ENCODE assay signal across 19 cellular contexts in the genomic region with DNA sequence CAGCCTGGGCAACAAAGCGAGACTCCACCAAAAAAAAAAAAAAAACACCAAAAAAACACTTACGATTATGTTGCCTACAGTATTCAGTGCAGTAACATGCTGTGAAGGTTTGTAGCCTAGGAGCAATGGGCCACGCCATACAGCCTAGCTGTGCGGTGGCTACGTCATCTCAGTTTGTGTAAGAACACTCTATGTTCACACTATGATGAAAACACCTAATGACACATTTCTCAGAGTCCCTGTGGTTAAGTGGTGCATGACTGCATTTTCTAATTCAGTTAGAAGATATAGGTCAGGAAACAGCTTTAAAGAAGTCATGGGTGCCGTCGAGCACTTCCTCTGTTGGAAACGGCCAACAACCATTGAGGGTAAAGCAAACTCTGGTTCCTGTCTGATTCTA.
DNase-seq lines count a peak whose midpoint lies in the region; ATAC-seq and TF ChIP-seq lines count a peak whose summit lies in the region.
"Had no signal": no experiment of that assay in that cellular context is flagged by ENCODE, and none has a peak within 500 bp of the region (broad histone marks: within the 10 kb centered on the region; RNA-seq: fewer than 3 reads in every experiment).

No MANE protein-coding gene starts in this region.

- intact Hi-C loops in activated CD4-positive, alpha-beta T cell treated with anti-CD3 and anti-CD28 coated beads for 36 hours (cut with DNase I, micrococcal nuclease): loop anchor here in 1 of 2 experiments (2.0 kb wide), 1 partner anchor 200 kb away; the partner anchor contains the start of gene FADD
- intact Hi-C loops in IMR-90 (cut with micrococcal nuclease): no loop called here

- POLR2A ChIA-PET in activated CD4-positive, alpha-beta T cell treated with anti-CD3 and anti-CD28 coated beads for 36 hours (lab: Charles Lee): no interaction called here
- POLR2A ChIA-PET in IMR-90 (lab: Charles Lee; ENCODE audit: unreplicated experiment): no interaction called here

- WGBS in IMR-90 (ENCODE audit: extremely low coverage in 2 of 2, insufficient read length in 1 of 2), 2 experiments: no CpG with 5 or more reads among the region's 8 CpGs

- H3K23ac ChIP-seq in IMR-90 (ENCODE audit: low read depth, low read length): 0 out of 2 replicates have a peak overlapping the region, but pooled peaks have one; percentile 11

- no peaks in the 10 kb centered on the region for H4K20me1 ChIP-seq in IMR-90 (ENCODE audit: insufficient read depth, low read length)

- H2AFZ ChIP-seq in IMR-90 (replicated peaks; ENCODE audit: low read length, poor library complexity): no peak overlapping the region
- H2AFZ ChIP-seq: GM23338 had no signal

- CTCF ChIA-PET in activated CD4-positive, alpha-beta T cell treated with anti-CD3 and anti-CD28 coated beads for 36 hours (lab: Charles Lee): no interaction called here
- CTCF ChIA-PET in IMR-90 (lab: Yijun Ruan, JAX): interaction anchor here (1.2 kb wide), 1 partner anchor 46 kb away, joined by 3 read pairs; no protein-coding TSS in a partner anchor

- H4K5ac ChIP-seq in IMR-90 (ENCODE audit: low read depth, low read length): no peak overlapping the region

- H3K9me1 ChIP-seq in IMR-90 (ENCODE audit: insufficient read depth, low read length): peaks cover 27% of the 10 kb centered on the region

- dilution Hi-C loops in IMR-90 (cut with HindIII; ENCODE audit: low sequenced_read_pairs, unreplicated experiment): no loop called here

- in situ Hi-C loops in IMR-90 (cut with MboI; ENCODE audit: low sequenced_read_pairs): no loop called here

- peaks cover 20% of the 10 kb centered on the region for H3K4me1 ChIP-seq in IMR-90 (ENCODE audit: control insufficient read depth, insufficient read depth, low read length)

- H3K18ac ChIP-seq in IMR-90 (ENCODE audit: low read depth, low read length): no peak overlapping the region

- H4K8ac ChIP-seq in IMR-90 (ENCODE audit: low read depth in 2 of 2, low read length in 2 of 2): peak overlapping the region in 1 of 2 experiments; percentile 45; a peak in 1 of 4 replicates

- H3K56ac ChIP-seq in IMR-90 (ENCODE audit: extremely low read depth, insufficient read depth, low read length): no peak overlapping the region

- H3K79me1 ChIP-seq in IMR-90 (ENCODE audit: low read depth in 1 of 2, low read length in 2 of 2): peaks cover 0 to 60% of the 10 kb centered on the region in 2 experiments; a peak in 3 of 4 replicates

- no peak overlapping the region for H2BK5ac ChIP-seq in IMR-90 (ENCODE audit: low read depth, low read length, poor library complexity, severe bottlenecking)

- H4K91ac ChIP-seq in IMR-90 (ENCODE audit: insufficient read depth, low read depth, low read length): peak overlapping the region; percentile 31; the same call in 1 of the 2 replicates

- TF ChIP-seq POLR2A in IMR-90 (IDR thresholded peaks at IDR 0.05; ENCODE audit: low read depth, low read length): no peak

- peak; percentile 100 for ATAC-seq in activated CD4-positive, alpha-beta T cell treated with anti-CD3 and anti-CD28 coated beads for 36 hours
- ATAC-seq in IMR-90 (ENCODE audit: low read depth): no peak
- no peak for ATAC-seq in HG02885 (IDR thresholded peaks at IDR 0.05; ENCODE audit: poor library complexity, unreplicated experiment)
- ATAC-seq: GM23338, right cardiac atrium had no signal

- no peaks in the 10 kb centered on the region for H3K36me3 ChIP-seq in IMR-90 (ENCODE audit: control insufficient read depth, insufficient read depth, low read length)
- H3K36me3 ChIP-seq: brain microvascular endothelial cell, left ventricle myocardium inferior had no signal

- H2AK5ac ChIP-seq in IMR-90 (ENCODE audit: low read depth, low read length): peak overlapping the region; percentile 92

- H2AK9ac ChIP-seq in IMR-90 (replicated peaks; ENCODE audit: low read depth, low read length, poor library complexity): no peak overlapping the region

- TF ChIP-seq CTCF in IMR-90 (conservative IDR thresholded peaks at IDR 0.05; ENCODE audit: low read depth, low read length): no peak

- H3K14ac ChIP-seq in IMR-90 (replicated peaks; ENCODE audit: low read depth, low read length): 0 out of 2 replicates have a peak overlapping the region, but pooled peaks have one; percentile 8

- H3K9me3 ChIP-seq in IMR-90 (ENCODE audit: control insufficient read depth, insufficient read depth, low read length): no peaks in the 10 kb centered on the region
- H3K9me3 ChIP-seq: left ventricle myocardium inferior had no signal

- TF ChIP-seq RAD21 in IMR-90 (IDR thresholded peaks at IDR 0.05; ENCODE audit: low read length): no peak

- H2BK15ac ChIP-seq in IMR-90 (ENCODE audit: low read depth, low read length): peak overlapping the region; percentile 85; the same call in 1 of the 3 replicates

- no peaks in the 10 kb centered on the region for H3K36me3 Mint-ChIP-seq in activated CD4-positive, alpha-beta T cell treated with anti-CD3 and anti-CD28 coated beads for 36 hours (ENCODE audit: low read depth)

- peak overlapping the region; percentile 31; the same call in 1 of the 2 replicates for H2BK20ac ChIP-seq in IMR-90 (ENCODE audit: low read depth, low read length)

- H2BK120ac ChIP-seq in IMR-90 (ENCODE audit: low read depth, low read length): peak overlapping the region; percentile 31; the same call in 1 of the 2 replicates

- no peak overlapping the region for H3K27ac Mint-ChIP-seq in activated CD4-positive, alpha-beta T cell treated with anti-CD3 and anti-CD28 coated beads for 36 hours
- H3K27ac Mint-ChIP-seq: GM23338, nephron had no signal

- peaks cover 17% of the 10 kb centered on the region for H3K27me3 Mint-ChIP-seq in activated CD4-positive, alpha-beta T cell treated with anti-CD3 and anti-CD28 coated beads for 36 hours

- peaks cover 2% of the 10 kb centered on the region for H3K4me1 Mint-ChIP-seq in activated CD4-positive, alpha-beta T cell treated with anti-CD3 and anti-CD28 coated beads for 36 hours
- H3K4me1 Mint-ChIP-seq: nephron had no signal

- H3K4me3 Mint-ChIP-seq in activated CD4-positive, alpha-beta T cell treated with anti-CD3 and anti-CD28 coated beads for 36 hours: no peak overlapping the region
- H3K4me3 Mint-ChIP-seq: GM23338, nephron had no signal

- H3K4me3 ChIP-seq in IMR-90 (ENCODE audit: insufficient read depth, low read depth, low read length): no peak overlapping the region
- H3K4me3 ChIP-seq: GM23338, left ventricle myocardium inferior had no signal

- peak overlapping the region; percentile 49 for H3K4ac ChIP-seq in IMR-90 (ENCODE audit: low read depth, low read length)

- no peak overlapping the region for H3K4me2 ChIP-seq in IMR-90 (ENCODE audit: low read depth, low read length)
- H3K4me2 ChIP-seq: GM23338, KMS-11 had no signal

- no TSS peak for BruUV-seq in IMR-90 (replicated peaks; lab: Mats Ljungman, UMichigan)

- H3K9ac ChIP-seq in IMR-90 (ENCODE audit: low read depth, low read length): no peak overlapping the region
- H3K9ac ChIP-seq: KMS-11 had no signal

- DNase-seq in activated CD4-positive, alpha-beta T cell treated with anti-CD3 and anti-CD28 coated beads for 36 hours: peak; percentile 72
- DNase-seq in activated CD4-positive, alpha-beta T cell treated with anti-CD3 and anti-CD28 coated beads, Interleukin-2, amount 50 U/mL, for 4 hours: no peak
- no peak for DNase-seq in IMR-90
- DNase-seq in activated CD4-positive, alpha-beta T cell treated with anti-CD3 and anti-CD28 coated beads, Interleukin-2, amount 50 U/mL, for 48 hours: peak; percentile 53 to 68
- peak; percentile 30 for DNase-seq in non-pigmented ciliary epithelial cell (ENCODE audit: low read depth)
- DNase-seq in foreskin melanocyte: no peak
- DNase-seq in activated gamma-delta T cell (lab: John Stamatoyannopoulos, UW): no peak
- DNase-seq: brain microvascular endothelial cell; COR-L47; effector CD4-positive, alpha-beta T cell; left ventricle myocardium inferior; NCI-H2029; NCI-H69; right cardiac atrium; T-helper 9 cell had no signal

- H3K9me3 Mint-ChIP-seq in activated CD4-positive, alpha-beta T cell treated with anti-CD3 and anti-CD28 coated beads for 36 hours (ENCODE audit: low read depth): no peaks in the 10 kb centered on the region
- H3K9me3 Mint-ChIP-seq: nephron had no signal

- no peak overlapping the region for H3K27ac ChIP-seq in IMR-90 (ENCODE audit: insufficient read depth, low read length)
- H3K27ac ChIP-seq: brain microvascular endothelial cell, KMS-11, left ventricle myocardium inferior had no signal

- H3K27me3 ChIP-seq in IMR-90 (ENCODE audit: control insufficient read depth, insufficient read depth, low read length): no peaks in the 10 kb centered on the region
- H3K27me3 ChIP-seq: brain microvascular endothelial cell had no signal

TF ChIP-seq in IMR-90, 13 proteins besides CTCF, POLR2A, EP300 and RAD21:
- TF ChIP-seq RFX5 (IDR thresholded peaks at IDR 0.05; ENCODE audit: low read depth, low read length) (no peak), CEBPB (IDR thresholded peaks at IDR 0.05; ENCODE audit: low read depth, low read length) (no peak), FOS (IDR thresholded peaks at IDR 0.05; ENCODE audit: low read depth, low read length) (no peak), CHD1 (IDR thresholded peaks at IDR 0.05; ENCODE audit: low read depth, low read length) (no peak), BHLHE40 (IDR thresholded peaks at IDR 0.05; ENCODE audit: low read depth, low read length) (no peak), MAZ (IDR thresholded peaks at IDR 0.05; ENCODE audit: borderline replicate concordance, low read depth, low read length) (no peak)
- TF ChIP-seq, protein P1, sequence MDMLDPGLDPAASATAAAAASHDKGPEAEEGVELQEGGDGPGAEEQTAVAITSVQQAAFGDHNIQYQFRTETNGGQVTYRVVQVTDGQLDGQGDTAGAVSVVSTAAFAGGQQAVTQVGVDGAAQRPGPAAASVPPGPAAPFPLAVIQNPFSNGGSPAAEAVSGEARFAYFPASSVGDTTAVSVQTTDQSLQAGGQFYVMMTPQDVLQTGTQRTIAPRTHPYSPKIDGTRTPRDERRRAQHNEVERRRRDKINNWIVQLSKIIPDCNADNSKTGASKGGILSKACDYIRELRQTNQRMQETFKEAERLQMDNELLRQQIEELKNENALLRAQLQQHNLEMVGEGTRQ (IDR thresholded peaks at IDR 0.05; ENCODE audit: low read depth, low read length): no peak
- TF ChIP-seq, protein P2, sequence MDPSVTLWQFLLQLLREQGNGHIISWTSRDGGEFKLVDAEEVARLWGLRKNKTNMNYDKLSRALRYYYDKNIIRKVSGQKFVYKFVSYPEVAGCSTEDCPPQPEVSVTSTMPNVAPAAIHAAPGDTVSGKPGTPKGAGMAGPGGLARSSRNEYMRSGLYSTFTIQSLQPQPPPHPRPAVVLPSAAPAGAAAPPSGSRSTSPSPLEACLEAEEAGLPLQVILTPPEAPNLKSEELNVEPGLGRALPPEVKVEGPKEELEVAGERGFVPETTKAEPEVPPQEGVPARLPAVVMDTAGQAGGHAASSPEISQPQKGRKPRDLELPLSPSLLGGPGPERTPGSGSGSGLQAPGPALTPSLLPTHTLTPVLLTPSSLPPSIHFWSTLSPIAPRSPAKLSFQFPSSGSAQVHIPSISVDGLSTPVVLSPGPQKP (IDR thresholded peaks at IDR 0.05; ENCODE audit: borderline replicate concordance, low read depth, low read length): no peak

Comparison
In these comparisons a context has a peak if more than half of its experiments do, and no peak if none do; other contexts are left out.
1. DNase-seq: peak in activated CD4-positive, alpha-beta T cell treated with anti-CD3 and anti-CD28 coated beads for 36 hours (single experiment), activated CD4-positive, alpha-beta T cell treated with anti-CD3 and anti-CD28 coated beads, Interleukin-2, amount 50 U/mL, for 48 hours (2 of 2) and non-pigmented ciliary epithelial cell (single experiment); none in activated CD4-positive, alpha-beta T cell treated with anti-CD3 and anti-CD28 coated beads, Interleukin-2, amount 50 U/mL, for 4 hours (0 of 2), IMR-90 (single experiment), foreskin melanocyte (single experiment) and activated gamma-delta T cell (single experiment).